In genomic region chr15:64093627-64094417, GRCh38 we compare ENCODE assay signal across 8 cellular contexts. TPM values are rescaled to one million over a fixed set of nuclear protein-coding genes. Genes with fewer than 3 reads are reported as not detected.
DNase-seq lines count a peak whose midpoint lies in the region; ATAC-seq and TF ChIP-seq lines count a peak whose summit lies in the region.

A gene with protein sequence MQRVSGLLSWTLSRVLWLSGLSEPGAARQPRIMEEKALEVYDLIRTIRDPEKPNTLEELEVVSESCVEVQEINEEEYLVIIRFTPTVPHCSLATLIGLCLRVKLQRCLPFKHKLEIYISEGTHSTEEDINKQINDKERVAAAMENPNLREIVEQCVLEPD (minus strand): TSS chr15:64093838. CDS start chr15:64093768, 70 bp downstream.

- 0 to 1% methylated on average over 31 to 41 of the region's 41 CpGs for WGBS in endodermal cell (ENCODE audit: insufficient coverage in 1 of 2, insufficient read length in 1 of 2), 2 experiments
- WGBS in mesendoderm (ENCODE audit: extremely low coverage, insufficient coverage, low lambda C conversion rate), result no CpG with 5 or more reads among the region's 41 CpGs

- H3K4me3 ChIP-seq in Caco-2 (ENCODE audit: low read depth, low read length) (peak within 1 kb of the TSS; percentile 74), NT2/D1 (ENCODE audit: insufficient read length, low read depth) (peak within 1 kb of the TSS; percentile 64), endodermal cell (ENCODE audit: low read length) (peak within 1 kb of the TSS; percentile 96), mesendoderm (ENCODE audit: low read length) (peak within 1 kb of the TSS; percentile 97)

- H3K4me3 Mint-ChIP-seq in Caco-2 (ENCODE audit: unreplicated experiment), result peak within 1 kb of the TSS; percentile 99
- peak within 1 kb of the TSS; percentile 99 for H3K4me3 Mint-ChIP-seq in activated CD8-positive, alpha-beta memory T cell treated with anti-CD3 and anti-CD28 coated beads, Interleukin-2, amount 10 ng/mL, durations not matched to agents 7 days and 5 days
- H3K4me3 Mint-ChIP-seq in endodermal cell, result peak within 1 kb of the TSS; percentile 97

- intact Hi-C loops in Caco-2 (cut with micrococcal nuclease; ENCODE audit: unreplicated experiment), result loop anchor here (1.0 to 5.0 kb wide), 4 partner anchors 17 to 592 kb away; partner anchors contain the start of gene USP3

- H3K4me1 ChIP-seq in Caco-2 (peaks cover 18% of the 10 kb centered on the region), NT2/D1 (ENCODE audit: insufficient read depth, insufficient read length) (no peaks in the 10 kb centered on the region), endodermal cell (ENCODE audit: control insufficient read depth, insufficient read depth, low read length) (no peaks in the 10 kb centered on the region), mesendoderm (ENCODE audit: control insufficient read depth, low read depth, low read length) (peaks cover 7% of the 10 kb centered on the region)

- peaks cover 19% of the 10 kb centered on the region for H3K79me1 ChIP-seq in mesendoderm (ENCODE audit: low read length)

- H3K9me3 ChIP-seq in Caco-2, result no peaks in the 10 kb centered on the region
- no peaks in the 10 kb centered on the region for H3K9me3 ChIP-seq in NT2/D1 (ENCODE audit: insufficient read depth, low read length)
- no peaks in the 10 kb centered on the region for H3K9me3 ChIP-seq in endodermal cell (ENCODE audit: control insufficient read depth, low read length)

- peak; percentile 65 for ATAC-seq in GM21381 (IDR thresholded peaks at IDR 0.05; ENCODE audit: unreplicated experiment)
- peak; percentile 81 for ATAC-seq in activated CD8-positive, alpha-beta memory T cell treated with anti-CD3 and anti-CD28 coated beads, Interleukin-2, amount 10 ng/mL, durations not matched to agents 7 days and 5 days

- H3K27ac ChIP-seq in endodermal cell (ENCODE audit: low read depth, low read length), result peak within 1 kb of the TSS; percentile 62
- H3K27ac ChIP-seq in mesendoderm (ENCODE audit: low read depth, low read length), result peak within 1 kb of the TSS; percentile 6

- H4K5ac ChIP-seq in mesendoderm (ENCODE audit: low read length), result peak within 1 kb of the TSS; percentile 8

- H3K9me3 Mint-ChIP-seq in Caco-2 (ENCODE audit: unreplicated experiment) (no peaks in the 10 kb centered on the region), endodermal cell (no peaks in the 10 kb centered on the region)
- H3K9me3 Mint-ChIP-seq in activated CD8-positive, alpha-beta memory T cell treated with anti-CD3 and anti-CD28 coated beads, Interleukin-2, amount 10 ng/mL, durations not matched to agents 7 days and 5 days (ENCODE audit: low read depth), result no peaks in the 10 kb centered on the region

- DNase-seq in Caco-2 (peak; percentile 94 to 98), HUDEP-2 (lab: John Stamatoyannopoulos, UW; ENCODE audit: unreplicated experiment in 76 of 76) (peak; percentile 16 to 99 (median 95)), NT2/D1 (ENCODE audit: low read depth, low spot score) (peak; percentile 99), endodermal cell (peak; percentile 98), mesendoderm (peak; percentile 100)
- peak; percentile 99 for DNase-seq in activated CD8-positive, alpha-beta memory T cell treated with anti-CD3 and anti-CD28 coated beads, Interleukin-2, amount 10 ng/mL, durations not matched to agents 7 days and 5 days
- DNase-seq in stimulated activated CD8-positive, alpha-beta memory T cell treated with anti-CD3 and anti-CD28 coated beads, Interleukin-15, amount 100 ng/mL, for 1 hour (ENCODE audit: low read depth), result peak; percentile 80

- H2BK15ac ChIP-seq in mesendoderm (replicated peaks; ENCODE audit: low read depth), result no peak within 1 kb of the TSS

- no peak within 1 kb of the TSS for H2AK5ac ChIP-seq in mesendoderm (ENCODE audit: low read length)

- H3K36me3 ChIP-seq in Caco-2 (ENCODE audit: control insufficient read depth, insufficient read depth, low read length), result no peaks in the 10 kb centered on the region
- peaks cover 16% of the 10 kb centered on the region for H3K36me3 ChIP-seq in NT2/D1 (ENCODE audit: insufficient read depth, insufficient read length, low read length)
- peaks cover 5% of the 10 kb centered on the region for H3K36me3 ChIP-seq in endodermal cell (ENCODE audit: control insufficient read depth, insufficient read depth, low read length)
- H3K36me3 ChIP-seq in mesendoderm (ENCODE audit: control insufficient read depth, insufficient read depth, low read length), result no peaks in the 10 kb centered on the region

- peaks cover 18% of the 10 kb centered on the region for H3K4me1 Mint-ChIP-seq in Caco-2 (ENCODE audit: low read depth, unreplicated experiment)
- H3K4me1 Mint-ChIP-seq in activated CD8-positive, alpha-beta memory T cell treated with anti-CD3 and anti-CD28 coated beads, Interleukin-2, amount 10 ng/mL, durations not matched to agents 7 days and 5 days, result peaks cover 66% of the 10 kb centered on the region
- peaks cover 24% of the 10 kb centered on the region for H3K4me1 Mint-ChIP-seq in endodermal cell

- H3K27ac Mint-ChIP-seq in Caco-2 (ENCODE audit: unreplicated experiment) (peak within 1 kb of the TSS; percentile 99), endodermal cell (peak within 1 kb of the TSS; percentile 99)
- H3K27ac Mint-ChIP-seq in activated CD8-positive, alpha-beta memory T cell treated with anti-CD3 and anti-CD28 coated beads, Interleukin-2, amount 10 ng/mL, durations not matched to agents 7 days and 5 days, result peak within 1 kb of the TSS; percentile 98

- no peak within 1 kb of the TSS for H2BK120ac ChIP-seq in mesendoderm (ENCODE audit: low read depth, low read length)

- H3K27me3 Mint-ChIP-seq in Caco-2 (ENCODE audit: insufficient read depth, unreplicated experiment), result no peaks in the 10 kb centered on the region
- H3K27me3 Mint-ChIP-seq in activated CD8-positive, alpha-beta memory T cell treated with anti-CD3 and anti-CD28 coated beads, Interleukin-2, amount 10 ng/mL, durations not matched to agents 7 days and 5 days, result no peaks in the 10 kb centered on the region
- H3K27me3 Mint-ChIP-seq in endodermal cell (ENCODE audit: insufficient read depth), result peaks cover 2% of the 10 kb centered on the region

- TF ChIP-seq CTCF in Caco-2 (IDR thresholded peaks at IDR 0.05; ENCODE audit: insufficient read depth in 1 of 2, low read depth in 1 of 2, low read length in 1 of 2, severe bottlenecking in 1 of 2, unreplicated experiment in 1 of 2) (no peak), endodermal cell (conservative IDR thresholded peaks at IDR 0.05) (no peak)

- peak within 1 kb of the TSS; percentile 88 for H3K9ac ChIP-seq in NT2/D1 (ENCODE audit: insufficient read length, low read depth)
- peak within 1 kb of the TSS; percentile 68 for H3K9ac ChIP-seq in endodermal cell (ENCODE audit: extremely low read depth, low read length, poor library complexity, severe bottlenecking)
- H3K9ac ChIP-seq in mesendoderm (ENCODE audit: low read length), result peak within 1 kb of the TSS; percentile 99

- POLR2A ChIA-PET in Caco-2 (lab: Charles Lee), result interaction anchor here (0.5 to 1.2 kb wide), 4 partner anchors 38 to 249 kb away, joined by 3 to 5 read pairs (median 4); partner anchors contain the start of genes PPIB and SNX22

- CTCF ChIA-PET in Caco-2 (lab: Charles Lee), result interaction anchor here (0.5 to 1.7 kb wide), 14 partner anchors 16 to 484 kb away, joined by 3 to 11 read pairs (median 4); partner anchors contain the start of gene DAPK2
- CTCF ChIA-PET in activated CD8-positive, alpha-beta memory T cell treated with anti-CD3 and anti-CD28 coated beads, Interleukin-2, amount 10 ng/mL, durations not matched to agents 7 days and 5 days (lab: Charles Lee), result interaction anchor here (0.8 to 4.2 kb wide), 16 partner anchors 13 to 879 kb away, joined by 3 to 19 read pairs (median 4); partner anchors contain the start of genes PPIB, TRIP4 and USP3

- peaks cover 27% of the 10 kb centered on the region for H3K79me2 ChIP-seq in mesendoderm (ENCODE audit: control insufficient read depth, insufficient read depth, low read length)

- peak within 1 kb of the TSS; percentile 89 for H2BK5ac ChIP-seq in mesendoderm (ENCODE audit: low read length)

- H3K4me2 ChIP-seq in mesendoderm (ENCODE audit: low read length), result peak within 1 kb of the TSS; percentile 98

- H3K56ac ChIP-seq in mesendoderm (ENCODE audit: low read length), result peak within 1 kb of the TSS; percentile 99

- peaks cover 31% of the 10 kb centered on the region for H3K36me3 Mint-ChIP-seq in Caco-2 (ENCODE audit: insufficient read depth, unreplicated experiment)
- peaks cover 18% of the 10 kb centered on the region for H3K36me3 Mint-ChIP-seq in activated CD8-positive, alpha-beta memory T cell treated with anti-CD3 and anti-CD28 coated beads, Interleukin-2, amount 10 ng/mL, durations not matched to agents 7 days and 5 days
- H3K36me3 Mint-ChIP-seq in endodermal cell (ENCODE audit: low read depth), result peaks cover 9% of the 10 kb centered on the region

- H4K8ac ChIP-seq in mesendoderm (ENCODE audit: low read depth, low read length), result no peak within 1 kb of the TSS

- peak within 1 kb of the TSS; percentile 77 for H3K18ac ChIP-seq in mesendoderm (ENCODE audit: low read length)

- BruUV-seq in Caco-2 (replicated peaks; lab: Mats Ljungman, UMichigan), result no TSS peak

- peak within 1 kb of the TSS; percentile 58 for H3K4ac ChIP-seq in mesendoderm (ENCODE audit: low read depth, low read length)

- no peak within 1 kb of the TSS for H3K23ac ChIP-seq in mesendoderm (ENCODE audit: low read length)

- no peaks in the 10 kb centered on the region for H3K27me3 ChIP-seq in Caco-2 (replicated peaks; ENCODE audit: control insufficient read depth, insufficient read depth, low read length)
- no peaks in the 10 kb centered on the region for H3K27me3 ChIP-seq in NT2/D1 (ENCODE audit: insufficient read depth, insufficient read length)
- H3K27me3 ChIP-seq in endodermal cell (ENCODE audit: control insufficient read depth, insufficient read depth, low read length, poor library complexity, severe bottlenecking), result no peaks in the 10 kb centered on the region
- no peaks in the 10 kb centered on the region for H3K27me3 ChIP-seq in mesendoderm (ENCODE audit: insufficient read depth, low read length, poor library complexity)

RNA-seq across cellular contexts. Expression of the gene that starts here (rescaled TPM):
- 61.6 and 63.7 TPM in 2 replicates for total RNA-seq in Caco-2 (2022)
- 10 to 100 TPM; 66.4 to 80.2 TPM for total RNA-seq in activated CD8-positive, alpha-beta memory T cell treated with anti-CD3 and anti-CD28 coated beads, Interleukin-2, amount 10 ng/mL, durations not matched to agents 7 days and 5 days
- total RNA-seq in endodermal cell, result 10 to 100 TPM; 54.6 to 63.2 TPM
- polyA plus RNA-seq in endodermal cell (2013, experiment 1 of 2), result 94.6 TPM
- 76.5 TPM for polyA plus RNA-seq in endodermal cell (2013, experiment 2 of 2)
- polyA plus RNA-seq in mesendoderm (2013, experiment 1 of 2), result 100.0 TPM
- polyA plus RNA-seq in mesendoderm (2013, experiment 2 of 2), result 131 TPM

Comparison
In these comparisons a context has a peak if more than half of its experiments do, and no peak if none do; other contexts are left out.
1. Peak in every context shown above with its lines: DNase-seq, ATAC-seq, H3K4me3 ChIP-seq and H3K27ac ChIP-seq.